In genomic region chr9:115169003-115169402, GRCh38 we compare ENCODE assay signal across 7 cellular contexts. TPM values are rescaled to one million over a fixed set of nuclear protein-coding genes. Genes with fewer than 3 reads are reported as not detected.
"Had no signal": no experiment of that assay in that cellular context is flagged by ENCODE, and none has a peak within 500 bp of the region (broad histone marks: within the 10 kb centered on the region; RNA-seq: fewer than 3 reads in every experiment).

No MANE protein-coding gene starts in this region.

- H3K4me1 Mint-ChIP-seq: IgD-negative memory B cell had no signal

- H3K27me3 Mint-ChIP-seq: IgD-negative memory B cell had no signal

- H3K27ac ChIP-seq: GM23248 had no signal

- H2AFZ ChIP-seq: GM23248 had no signal

- H3K36me3 Mint-ChIP-seq: IgD-negative memory B cell had no signal

- H3K9me3 Mint-ChIP-seq: IgD-negative memory B cell had no signal

- H3K4me3 Mint-ChIP-seq: H9, IgD-negative memory B cell had no signal

- FAIRE-seq: HTR-8/SVneo had no signal

- DNase-seq: GM23248, GOT3, H9, HCEC 1CT, KBM-7 had no signal

- H3K9ac ChIP-seq: GM23248 had no signal

- H3K4me3 ChIP-seq: GM23248 had no signal

RNA-seq across cellular contexts. Expression of gene TNC, which starts 51.0 kb away (rescaled TPM):
- polyA plus RNA-seq: IgD-negative memory B cell had no signal
